In genomic region chr2:85753035-85753524, GRCh38 we compare ENCODE assay signal across 8 cellular contexts. TPM values are rescaled to one million over a fixed set of nuclear protein-coding genes. Genes with fewer than 3 reads are reported as not detected.
DNase-seq lines count a peak whose midpoint lies in the region; ATAC-seq, FAIRE-seq and TF ChIP-seq lines count a peak whose summit lies in the region.

No MANE protein-coding gene starts in this region.

- CTCF ChIA-PET in GM12878 (lab: Yijun Ruan, JAX), result interaction anchor here (0.9 to 6.5 kb wide), 6 partner anchors 9 to 116 kb away, joined by 4 to 35 read pairs (median 4); no protein-coding TSS in a partner anchor
- CTCF ChIA-PET in RWPE1 (lab: Yijun Ruan, JAX), result interaction anchor here (0.6 to 5.5 kb wide), 6 partner anchors 11 to 1649 kb away, joined by 3 to 40 read pairs (median 5); no protein-coding TSS in a partner anchor

- BruUV-seq in GM12878 (replicated peaks; lab: Mats Ljungman, UMichigan), result no TSS peak

- no peaks in the 10 kb centered on the region for H4K20me1 ChIP-seq in GM12878 (ENCODE audit: control insufficient read depth, insufficient read depth)

- no peaks in the 10 kb centered on the region for H3K9me3 Mint-ChIP-seq in T-helper 2 cell treated with Interferon-gamma antibody and Interleukin-4, amounts not matched to agents 5 μg/mL and 100 μg/mL, for 36 hours

- no peaks in the 10 kb centered on the region for H3K79me2 ChIP-seq in GM12878 (ENCODE audit: control insufficient read depth, insufficient read depth, low read length)

- H3K36me3 Mint-ChIP-seq in T-helper 2 cell treated with Interferon-gamma antibody and Interleukin-4, amounts not matched to agents 5 μg/mL and 100 μg/mL, for 36 hours (ENCODE audit: low read depth), result no peaks in the 10 kb centered on the region

- TF ChIP-seq POLR2A in GM12878 (IDR thresholded peaks at IDR 0.05; ENCODE audit: low read depth, low read length) (no peak), H54 (IDR thresholded peaks at IDR 0.05; ENCODE audit: low read depth, low read length) (no peak)

- no peak overlapping the region for H2AFZ ChIP-seq in GM12878 (ENCODE audit: control insufficient read depth, low read depth, low read length)

- TF ChIP-seq CTCF in GM12878 (IDR thresholded peaks at IDR 0.05 in 2 of 3, conservative IDR thresholded peaks at IDR 0.05 in 1 of 3; ENCODE audit: control insufficient read depth in 2 of 3, extremely low read depth in 1 of 3, insufficient read depth in 1 of 3, low read depth in 3 of 3, low read length in 3 of 3) (no peak), lung (IDR thresholded peaks at IDR 0.05; ENCODE audit: control extremely low read depth, extremely low read depth) (no peak), omental fat pad (IDR thresholded peaks at IDR 0.05) (no peak), RWPE1 (conservative IDR thresholded peaks at IDR 0.05; ENCODE audit: low read depth) (no peak)

- intact Hi-C loops in GM12878 (cut with micrococcal nuclease; ENCODE audit: unreplicated experiment), result no loop called here

- H3K36me3 ChIP-seq in GM12878 (ENCODE audit: control insufficient read depth in 2 of 2, insufficient read depth in 2 of 2, low read length in 1 of 2), result no peaks in the 10 kb centered on the region
- H3K36me3 ChIP-seq in lung (ENCODE audit: control insufficient read depth in 2 of 2, insufficient read depth in 2 of 2, low read length in 2 of 2), result no peaks in the 10 kb centered on the region

- in situ Hi-C loops in GM12878 (cut with MboI), result no loop called here

- H3K9me3 ChIP-seq in GM12878 (replicated peaks; ENCODE audit: control insufficient read depth, insufficient read depth, low read length) (peaks cover 13% of the 10 kb centered on the region; the same call in 2 of the 3 replicates), lung (ENCODE audit: control insufficient read depth in 2 of 2, insufficient read depth in 1 of 2, low read length in 1 of 2) (no peaks in the 10 kb centered on the region)

- FAIRE-seq in GM12878 (lab: Jason Lieb, UNC) (no peak), H54 (lab: Jason Lieb, UNC) (no peak)

- peaks cover 74% of the 10 kb centered on the region for H3K27me3 Mint-ChIP-seq in T-helper 2 cell treated with Interferon-gamma antibody and Interleukin-4, amounts not matched to agents 5 μg/mL and 100 μg/mL, for 36 hours (ENCODE audit: low read depth)

- SMC1A ChIA-PET in GM12878 (lab: Charles Lee; ENCODE audit: uncharacterized antibody, unreplicated experiment), result interaction anchor here (0.6 to 2.6 kb wide), 5 partner anchors 8 to 355 kb away, joined by 3 to 9 read pairs (median 3); no protein-coding TSS in a partner anchor

- H3K4me3 ChIP-seq in GM12878 (no peak overlapping the region), lung (peak overlapping the region; percentile 31)

- POLR2A ChIA-PET in GM12878 (lab: Charles Lee) (no interaction called here), RWPE1 (lab: Yijun Ruan, JAX; ENCODE audit: low non-redundant PET) (no interaction called here)

- H3K9ac ChIP-seq in GM12878 (ENCODE audit: control insufficient read depth, insufficient read depth, low read length), result no peak overlapping the region

- H3K27ac ChIP-seq in GM12878 (ENCODE audit: control insufficient read depth, insufficient read depth), result no peak overlapping the region
- peak overlapping the region in 1 of 2 donors; percentile 86 for H3K27ac ChIP-seq in lung (ENCODE audit: low read depth in 1 of 2, low read length in 1 of 2)
- H3K27ac ChIP-seq in temporal lobe (ENCODE audit: low read depth, low read length), result peak overlapping the region; percentile 65
- no peak overlapping the region for H3K27ac ChIP-seq in RWPE1

- no peak overlapping the region for H3K27ac Mint-ChIP-seq in T-helper 2 cell treated with Interferon-gamma antibody and Interleukin-4, amounts not matched to agents 5 μg/mL and 100 μg/mL, for 36 hours

- WGBS in GM12878 (ENCODE audit: insufficient coverage, insufficient replicate concordance, low lambda C conversion rate, missing lambda C conversion rate), result 4% methylated on average over 29 of the region's 29 CpGs
- WGBS in lung, 2 donors, result 12 to 15% methylated on average over 29 of the region's 29 CpGs

- TF ChIP-seq RAD21 in GM12878 (IDR thresholded peaks at IDR 0.05; ENCODE audit: insufficient read depth, low read depth, low read length), result no peak

- peak overlapping the region; percentile 75 for H3K4me3 Mint-ChIP-seq in T-helper 2 cell treated with Interferon-gamma antibody and Interleukin-4, amounts not matched to agents 5 μg/mL and 100 μg/mL, for 36 hours

- H3K27me3 ChIP-seq in GM12878 (replicated peaks in 1 of 2; ENCODE audit: control insufficient read depth in 2 of 2, insufficient read depth in 2 of 2, low read length in 1 of 2) (peaks cover 10 to 30% of the 10 kb centered on the region in 2 experiments), lung (ENCODE audit: control insufficient read depth, insufficient read depth) (no peaks in the 10 kb centered on the region)

- H3K4me1 ChIP-seq in GM12878 (ENCODE audit: control insufficient read depth, insufficient read depth, low read length) (peaks cover 7% of the 10 kb centered on the region), lung (ENCODE audit: control insufficient read depth in 2 of 2, insufficient read depth in 2 of 2, low read length in 2 of 2) (peaks cover 0 to 24% of the 10 kb centered on the region in 2 donors)

- H3K4me1 Mint-ChIP-seq in T-helper 2 cell treated with Interferon-gamma antibody and Interleukin-4, amounts not matched to agents 5 μg/mL and 100 μg/mL, for 36 hours (ENCODE audit: low read depth), result peaks cover 11% of the 10 kb centered on the region

- no peak for TF ChIP-seq EP300 in GM12878 (IDR thresholded peaks at IDR 0.05; ENCODE audit: borderline replicate concordance in 1 of 2, control insufficient read depth in 1 of 2, low read depth in 2 of 2, low read length in 2 of 2)

- no peak for DNase-seq in T-helper 2 cell treated with Interferon-gamma antibody and Interleukin-4, amounts not matched to agents 5 μg/mL and 100 μg/mL, for 36 hours (ENCODE audit: low spot score)
- DNase-seq in T-helper 2 cell (no peak), GM12878 (ENCODE audit: low read depth, low spot score) (no peak), lung (ENCODE audit: low spot score) (no peak), H54 (ENCODE audit: insufficient read length, low spot score) (no peak), omental fat pad (ENCODE audit: low spot score) (no peak), RWPE1 (ENCODE audit: low spot score) (no peak)

- H3K4me2 ChIP-seq in GM12878 (ENCODE audit: control insufficient read depth, insufficient read depth), result 0 out of 2 replicates have a peak overlapping the region, but pooled peaks have one; percentile 13

- RAD21 ChIA-PET in GM12878 (lab: Charles Lee; ENCODE audit: unreplicated experiment), result interaction anchor here (0.7 to 6.2 kb wide), 4 partner anchors 8 to 62 kb away, joined by 3 to 31 read pairs (median 4); no protein-coding TSS in a partner anchor

- no peak for ATAC-seq in GM12878
- ATAC-seq in lung (ENCODE audit: insufficient read depth, low FRiP score), result no peak
- ATAC-seq in omental fat pad (ENCODE audit: low FRiP score), result no peak

TF ChIP-seq in GM12878, 131 proteins besides CTCF, POLR2A, EP300 and RAD21:
- peak; percentile 47 for TF ChIP-seq SUZ12 (IDR thresholded peaks at IDR 0.05; ENCODE audit: unreplicated experiment)
- 0 out of 2 replicates have a peak, but pooled peaks have one; percentile 86 for TF ChIP-seq EZH2 (IDR thresholded peaks at IDR 0.05; ENCODE audit: borderline replicate concordance, control insufficient read depth, low read depth, low read length)
- TF ChIP-seq MXI1 (IDR thresholded peaks at IDR 0.05; ENCODE audit: low read depth, low read length), result no peak

RNA-seq across cellular contexts. Expression of gene ATOH8, which starts 0.7 kb away (rescaled TPM):
- 0.56 and 1.6 TPM in 2 replicates for total RNA-seq in GM12878 (2013; cell fraction: nucleolus; rRNA removed)
- total RNA-seq in GM12878 (2014; rRNA removed), result not detected in 2 replicates
- 0.09 TPM in 1 of 2 replicates, not detected in the other for total RNA-seq in GM12878 (2014; rRNA removed; fragmentation: Illumina TruSeq; extraction: Trizol)
- total RNA-seq in GM12878 (2021), result 0.21 TPM in 1 of 2 replicates, not detected in the other
- polyA plus RNA-seq in GM12878 (2011; ENCODE audit: low read depth), result not detected
- 0.39 and 0.60 TPM in 2 replicates for polyA plus RNA-seq in GM12878 (2011; rRNA removed)
- 0.72 and 1.0 TPM in 2 replicates for polyA plus RNA-seq in GM12878 (2011; cell fraction: cytosol; rRNA removed)
- 1.6 and 1.7 TPM in 2 replicates for polyA plus RNA-seq in GM12878 (2011; cell fraction: nucleus; rRNA removed)
- polyA plus RNA-seq in GM12878 (2012), result 0.07 TPM in 1 of 2 replicates, not detected in the other
- polyA plus RNA-seq in GM12878 (2014; fragmentation: Illumina TruSeq; extraction: Trizol), result not detected in 2 replicates
- under 1 TPM in 1 of 2 experiments, not detected in 1; 0.03 TPM for polyA plus RNA-seq in GM12878 (2014; fragmentation: Nextera tagmentation; extraction: Ambion mirVana)
- polyA plus RNA-seq in GM12878 (2014; rRNA removed), result not detected in 2 replicates
- not detected for polyA plus RNA-seq in GM12878 (2016; fragmentation: Nextera tagmentation; extraction: Ambion mirVana)
- polyA minus RNA-seq in GM12878 (2011; rRNA and poly(A)+ RNA removed), result 1.0 and 1.4 TPM in 2 replicates
- polyA minus RNA-seq in GM12878 (2011; cell fraction: cytosol; rRNA and poly(A)+ RNA removed), result 0.31 and 1.2 TPM in 2 replicates
- polyA minus RNA-seq in GM12878 (2011; cell fraction: nucleus; rRNA and poly(A)+ RNA removed), result 0.48 and 0.86 TPM in 2 replicates
- 10 to 100 TPM; 38.6 to 51.4 TPM for total RNA-seq in lung
- polyA plus RNA-seq in lung, result 10 to 100 TPM; 49.7 to 63.3 TPM
- total RNA-seq in temporal lobe, result 1.7 TPM
- total RNA-seq in omental fat pad, result 100 to 1,000 TPM in 1 of 4 donors, 10 to 100 TPM in 3; 17.1 to 210 (median 45.9) TPM

RNA-seq across cellular contexts. Expression of gene GNLY, which starts 58.9 kb away (rescaled TPM):
- total RNA-seq in GM12878 (2013; cell fraction: nucleolus; rRNA removed), result not detected in 2 replicates
- total RNA-seq in GM12878 (2014; rRNA removed), result not detected in 2 replicates
- total RNA-seq in GM12878 (2014; rRNA removed; fragmentation: Illumina TruSeq; extraction: Trizol), result 0.18 TPM in 1 of 2 replicates, not detected in the other
- not detected in 2 replicates for total RNA-seq in GM12878 (2021)
- polyA plus RNA-seq in GM12878 (2011; ENCODE audit: low read depth), result not detected
- polyA plus RNA-seq in GM12878 (2011; rRNA removed), result 0.40 and 0.42 TPM in 2 replicates
- 0.50 and 0.79 TPM in 2 replicates for polyA plus RNA-seq in GM12878 (2011; cell fraction: cytosol; rRNA removed)
- 0.67 and 0.99 TPM in 2 replicates for polyA plus RNA-seq in GM12878 (2011; cell fraction: nucleus; rRNA removed)
- polyA plus RNA-seq in GM12878 (2012), result 0.23 and 0.27 TPM in 2 replicates
- polyA plus RNA-seq in GM12878 (2014; fragmentation: Illumina TruSeq; extraction: Trizol), result not detected in 2 replicates
- polyA plus RNA-seq in GM12878 (2014; fragmentation: Nextera tagmentation; extraction: Ambion mirVana), result not detected
- not detected in 2 replicates for polyA plus RNA-seq in GM12878 (2014; rRNA removed)
- not detected for polyA plus RNA-seq in GM12878 (2016; fragmentation: Nextera tagmentation; extraction: Ambion mirVana)
- polyA minus RNA-seq in GM12878 (2011; rRNA and poly(A)+ RNA removed), result 1.2 TPM in 1 of 2 replicates, not detected in the other
- polyA minus RNA-seq in GM12878 (2011; cell fraction: cytosol; rRNA and poly(A)+ RNA removed), result not detected in 2 replicates
- 0.29 and 0.48 TPM in 2 replicates for polyA minus RNA-seq in GM12878 (2011; cell fraction: nucleus; rRNA and poly(A)+ RNA removed)
- 10 to 100 TPM in 1 of 2 donors, not detected in 1; 12.1 TPM for total RNA-seq in lung
- polyA plus RNA-seq in lung, result 10 to 100 TPM in 1 of 2 donors, 1 to 10 TPM in 1; 9.0 to 13.6 TPM
- total RNA-seq in temporal lobe, result not detected
- total RNA-seq in omental fat pad, result 1 to 10 TPM; 1.0 to 5.5 (median 4.3) TPM
